In genomic region chr4:1588306-1588705, GRCh38 we compare ENCODE assay signal across 18 cellular contexts.
"Had no signal": no experiment of that assay in that cellular context is flagged by ENCODE, and none has a peak within 500 bp of the region (broad histone marks: within the 10 kb centered on the region; RNA-seq: fewer than 3 reads in every experiment).

No MANE protein-coding gene starts in this region.

- H3K27ac Mint-ChIP-seq: naive B cell; nephron; stimulated activated memory B cell treated with anti-CD40 and anti-IgM and Interleukin-4, amounts not matched to agents 10 μg/mL and 1 μg/mL and 100 μg/mL, for 72 hours; stimulated activated naive CD8-positive, alpha-beta T cell treated with anti-CD3 and anti-CD28 coated beads, Interleukin-15, Interleukin-2, amounts not matched to agents 100 ng/mL and 50 ng/mL, for 24 hours had no signal

- H3K27ac ChIP-seq: dorsolateral prefrontal cortex, heart left ventricle, left ventricle myocardium inferior, tibial artery, upper lobe of left lung, vagina had no signal

- H3K27me3 ChIP-seq: dorsolateral prefrontal cortex, upper lobe of left lung, vagina had no signal

- H3K4me3 Mint-ChIP-seq: naive B cell; nephron; stimulated activated memory B cell treated with anti-CD40 and anti-IgM and Interleukin-4, amounts not matched to agents 10 μg/mL and 1 μg/mL and 100 μg/mL, for 72 hours; stimulated activated naive CD8-positive, alpha-beta T cell treated with anti-CD3 and anti-CD28 coated beads, Interleukin-15, Interleukin-2, amounts not matched to agents 100 ng/mL and 50 ng/mL, for 24 hours had no signal

- H3K4me1 Mint-ChIP-seq: naive B cell; nephron; stimulated activated memory B cell treated with anti-CD40 and anti-IgM and Interleukin-4, amounts not matched to agents 10 μg/mL and 1 μg/mL and 100 μg/mL, for 72 hours had no signal

- H3K27me3 Mint-ChIP-seq: stimulated activated memory B cell treated with anti-CD40 and anti-IgM and Interleukin-4, amounts not matched to agents 10 μg/mL and 1 μg/mL and 100 μg/mL, for 72 hours had no signal

- H3K4me1 ChIP-seq: heart left ventricle, left ventricle myocardium inferior, tibial artery, upper lobe of left lung, vagina had no signal

- H3K36me3 ChIP-seq: heart left ventricle, left ventricle myocardium inferior, tibial artery, upper lobe of left lung, vagina had no signal

- H3K4me3 ChIP-seq: dorsolateral prefrontal cortex, heart left ventricle, left ventricle myocardium inferior, tibial artery, upper lobe of left lung, vagina had no signal

- ATAC-seq: esophagus mucosa; heart left ventricle; stimulated activated memory B cell treated with anti-CD40 and anti-IgM and Interleukin-4, amounts not matched to agents 10 μg/mL and 1 μg/mL and 100 μg/mL, for 72 hours had no signal

- DNase-seq: cortex of kidney; effector CD8-positive, alpha-beta T cell; islet precursor cell; left ventricle myocardium inferior; mesendoderm; naive B cell; stimulated activated CD4-positive, alpha-beta T cell treated with anti-CD3 and anti-CD28 coated beads, Interleukin-15, amount 100 ng/mL, for 24 hours; stimulated activated CD4-positive, alpha-beta T cell treated with anti-CD3 and anti-CD28 coated beads, Interleukin-1b, Interleukin-23, amount 100 ng/mL, for 48 hours; stimulated activated CD4-positive, alpha-beta T cell treated with anti-CD3 and anti-CD28 coated beads, Interleukin-4, amount 100 ng/mL, for 24 hours; tibial artery; upper lobe of left lung had no signal
